In genomic region chr20:23508449-23508848, GRCh38 we compare ENCODE assay signal across 27 cellular contexts. TPM values are rescaled to one million over a fixed set of nuclear protein-coding genes. Genes with fewer than 3 reads are reported as not detected.
"Had no signal": no experiment of that assay in that cellular context is flagged by ENCODE, and none has a peak within 500 bp of the region (broad histone marks: within the 10 kb centered on the region; RNA-seq: fewer than 3 reads in every experiment).

No MANE protein-coding gene starts in this region.

- H3K4me3 ChIP-seq: colonic mucosa, heart right ventricle, mucosa of descending colon, right atrium auricular region, stomach had no signal

- H3K9me3 Mint-ChIP-seq: naive thymus-derived CD8-positive, alpha-beta T cell had no signal

- H3K27ac ChIP-seq: colonic mucosa, heart right ventricle, neutrophil, right atrium auricular region, stomach had no signal

- FAIRE-seq: frontal cortex, islet of Langerhans, small intestine, urothelium cell line had no signal

- H3K9me3 ChIP-seq: colonic mucosa, heart right ventricle, mucosa of descending colon, neutrophil, right atrium auricular region, stomach had no signal

- H3K36me3 Mint-ChIP-seq: naive thymus-derived CD8-positive, alpha-beta T cell had no signal

- DNase-seq: colonic mucosa; dermis blood vessel endothelial cell; heart right ventricle; hypothalamus; kidney glomerular epithelial cell; mucosa of descending colon; naive thymus-derived CD8-positive, alpha-beta T cell; small intestine; stimulated activated CD4-positive, alpha-beta T cell treated with anti-CD3 and anti-CD28 coated beads, Interleukin-12 subunit alpha, Interleukin-12 subunit beta, amount 100 ng/mL, for 4 hours; stimulated activated naive CD4-positive, alpha-beta T cell; stomach; trophoblast cell had no signal

- H3K4me1 Mint-ChIP-seq: naive thymus-derived CD8-positive, alpha-beta T cell had no signal

- ATAC-seq: heart right ventricle; mucosa of descending colon; naive thymus-derived CD8-positive, alpha-beta T cell had no signal

- H3K36me3 ChIP-seq: colonic mucosa, heart right ventricle, neutrophil, right atrium auricular region, stomach had no signal

- H3K27me3 ChIP-seq: colonic mucosa, neutrophil, right atrium auricular region had no signal

- H3K4me3 Mint-ChIP-seq: naive thymus-derived CD8-positive, alpha-beta T cell had no signal

- H3K4me1 ChIP-seq: colonic mucosa, heart right ventricle, right atrium auricular region, stomach had no signal

- H3K27ac Mint-ChIP-seq: naive thymus-derived CD8-positive, alpha-beta T cell had no signal

RNA-seq across cellular contexts. Expression of gene CST8, which starts 17.5 kb away (rescaled TPM):
- total RNA-seq: cerebellum; colonic mucosa; dermis blood vessel endothelial cell; fibroblast of lung; frontal cortex; glomerular endothelial cell; heart right ventricle; liver; lung microvascular endothelial cell; mesenteric fat pad; mucosa of descending colon; naive thymus-derived CD8-positive, alpha-beta T cell; osteocyte; pulmonary artery endothelial cell; right atrium auricular region; stomach had no signal
- polyA plus RNA-seq: esophagus; fibroblast of lung; heart right ventricle; liver; naive thymus-derived CD8-positive, alpha-beta T cell; small intestine; stomach; thymus had no signal

RNA-seq across cellular contexts. Expression of gene CST11, which starts 55.8 kb away (rescaled TPM):
- total RNA-seq: cerebellum; colonic mucosa; dermis blood vessel endothelial cell; fibroblast of lung; frontal cortex; glomerular endothelial cell; heart right ventricle; liver; lung microvascular endothelial cell; mucosa of descending colon; naive thymus-derived CD8-positive, alpha-beta T cell; osteocyte; pulmonary artery endothelial cell; right atrium auricular region; stomach had no signal
- polyA plus RNA-seq: fibroblast of lung; heart right ventricle; liver; naive thymus-derived CD8-positive, alpha-beta T cell; small intestine; stomach had no signal

RNA-seq across cellular contexts. Expression of gene CST9L, which starts 59.8 kb away (rescaled TPM):
- total RNA-seq: cerebellum; colonic mucosa; dermis blood vessel endothelial cell; fibroblast of lung; frontal cortex; glomerular endothelial cell; heart right ventricle; liver; lung microvascular endothelial cell; mesenteric fat pad; mucosa of descending colon; naive thymus-derived CD8-positive, alpha-beta T cell; osteocyte; pulmonary artery endothelial cell; right atrium auricular region; stomach had no signal
- polyA plus RNA-seq: esophagus; fibroblast of lung; heart right ventricle; liver; naive thymus-derived CD8-positive, alpha-beta T cell; small intestine; stomach had no signal
